ENCODE assay signal across 9 cellular contexts in the genomic region with DNA sequence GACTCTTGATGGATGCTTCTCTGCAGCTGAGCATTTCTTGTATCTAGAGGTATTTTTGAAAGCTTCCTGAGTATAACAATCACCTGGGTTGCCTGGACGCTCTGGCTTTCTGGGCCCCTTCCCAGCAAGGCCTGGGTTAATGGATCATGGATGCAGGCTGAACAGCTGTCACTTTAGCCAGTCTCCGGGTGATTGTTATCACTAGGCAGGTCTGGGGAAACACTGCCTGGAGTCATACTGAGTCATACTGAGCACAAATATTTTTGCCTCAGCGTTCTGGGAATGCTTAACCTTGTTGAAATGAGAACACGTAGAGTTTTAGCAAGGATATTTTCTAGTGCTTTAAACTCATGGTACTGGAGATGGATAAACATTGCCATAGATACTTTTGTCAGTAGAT.
DNase-seq lines count a peak whose midpoint lies in the region; ATAC-seq and TF ChIP-seq lines count a peak whose summit lies in the region.
"Had no signal": no experiment of that assay in that cellular context is flagged by ENCODE, and none has a peak within 500 bp of the region (broad histone marks: within the 10 kb centered on the region; RNA-seq: fewer than 3 reads in every experiment).

No MANE protein-coding gene starts in this region.

- peaks cover 10 to 11% of the 10 kb centered on the region in 2 experiments; a peak in 3 of 4 replicates for H3K4me1 ChIP-seq in SK-N-SH (ENCODE audit: control insufficient read depth in 1 of 2, insufficient read depth in 2 of 2, low read depth in 1 of 2, low read length in 1 of 2)

- peaks cover 10% of the 10 kb centered on the region for H3F3A ChIP-seq in SK-N-SH (replicated peaks; ENCODE audit: insufficient read depth)

- POLR2A ChIA-PET in SK-N-SH (lab: Yijun Ruan, JAX): no interaction called here

- H3K4me2 ChIP-seq in SK-N-SH: peak overlapping the region; percentile 56

- peak; percentile 75 for DNase-seq in HCEC 1CT
- peak; percentile 47 for DNase-seq in SK-N-SH
- DNase-seq in foreskin fibroblast: peak; percentile 62 to 77
- DNase-seq in stromal cell of bone marrow (ENCODE audit: low read depth): peak; percentile 44
- no peak for DNase-seq in GDM1 (lab: John Stamatoyannopoulos, UW)
- no peak for DNase-seq in NCI-H774 (lab: John Stamatoyannopoulos, UW)
- DNase-seq: activated CD4-positive, alpha-beta T cell treated with anti-CD3 and anti-CD28 coated beads for 4 hours had no signal

- TF ChIP-seq CTCF in SK-N-SH (IDR thresholded peaks at IDR 0.05) (no peak), foreskin fibroblast (IDR thresholded peaks at IDR 0.05; ENCODE audit: low read depth, low read length) (no peak)

- H3K79me2 ChIP-seq in SK-N-SH (ENCODE audit: insufficient read depth): no peaks in the 10 kb centered on the region

- no peak for ATAC-seq in GM18520 (IDR thresholded peaks at IDR 0.05; ENCODE audit: unreplicated experiment)

- WGBS in SK-N-SH (ENCODE audit: low lambda C conversion rate): 5% methylated on average over 4 of the region's 4 CpGs

- TF ChIP-seq EP300 in SK-N-SH (IDR thresholded peaks at IDR 0.05; ENCODE audit: borderline replicate concordance in 1 of 2, low read depth in 1 of 2, low read length in 1 of 2): peak; percentile 65 to 66; a peak in 2 of 4 replicates

- no peaks in the 10 kb centered on the region for H3K9me3 ChIP-seq in SK-N-SH

- no peaks in the 10 kb centered on the region for H3K36me3 ChIP-seq in SK-N-SH (replicated peaks in 1 of 2; ENCODE audit: control insufficient read depth in 1 of 2, insufficient read depth in 2 of 2, low read length in 1 of 2)

- peak overlapping the region; percentile 48 for H3K9ac ChIP-seq in SK-N-SH

- no peak for TF ChIP-seq RAD21 in SK-N-SH (IDR thresholded peaks at IDR 0.05; ENCODE audit: low read length)

- peak overlapping the region; percentile 2 to 83; a peak in 3 of 4 replicates for H3K27ac ChIP-seq in SK-N-SH (ENCODE audit: low read depth in 2 of 2, low read length in 1 of 2)
- H3K27ac ChIP-seq: coronary artery had no signal

- no peaks in the 10 kb centered on the region; the same call in 1 of the 2 replicates for H3K27me3 ChIP-seq in SK-N-SH (ENCODE audit: insufficient read depth)

- H3K9me2 ChIP-seq in SK-N-SH: no peaks in the 10 kb centered on the region

- CTCF ChIA-PET in SK-N-SH (lab: Yijun Ruan, JAX): interaction anchor here (1.4 to 4.1 kb wide), 10 partner anchors 9 to 1419 kb away, joined by 3 to 32 read pairs (median 12); no protein-coding TSS in a partner anchor

- H3K4me3 ChIP-seq in SK-N-SH (ENCODE audit: low read depth in 2 of 2, low read length in 1 of 2) (peak overlapping the region in 1 of 2 experiments; percentile 16; a peak in 1 of 4 replicates), foreskin fibroblast (ENCODE audit: low read depth in 1 of 2, low read length in 2 of 2) (no peak overlapping the region)
- H3K4me3 ChIP-seq: coronary artery had no signal

- no peaks in the 10 kb centered on the region for H4K20me1 ChIP-seq in SK-N-SH (ENCODE audit: insufficient read depth)

- H2AFZ ChIP-seq in SK-N-SH (ENCODE audit: low read depth): no peak overlapping the region

TF ChIP-seq in SK-N-SH, 30 proteins besides CTCF, POLR2A, EP300 and RAD21 (continues in another document):
- TF ChIP-seq MXI1 (IDR thresholded peaks at IDR 0.05; ENCODE audit: low read depth, low read length): no peak
- TF ChIP-seq, protein P1, sequence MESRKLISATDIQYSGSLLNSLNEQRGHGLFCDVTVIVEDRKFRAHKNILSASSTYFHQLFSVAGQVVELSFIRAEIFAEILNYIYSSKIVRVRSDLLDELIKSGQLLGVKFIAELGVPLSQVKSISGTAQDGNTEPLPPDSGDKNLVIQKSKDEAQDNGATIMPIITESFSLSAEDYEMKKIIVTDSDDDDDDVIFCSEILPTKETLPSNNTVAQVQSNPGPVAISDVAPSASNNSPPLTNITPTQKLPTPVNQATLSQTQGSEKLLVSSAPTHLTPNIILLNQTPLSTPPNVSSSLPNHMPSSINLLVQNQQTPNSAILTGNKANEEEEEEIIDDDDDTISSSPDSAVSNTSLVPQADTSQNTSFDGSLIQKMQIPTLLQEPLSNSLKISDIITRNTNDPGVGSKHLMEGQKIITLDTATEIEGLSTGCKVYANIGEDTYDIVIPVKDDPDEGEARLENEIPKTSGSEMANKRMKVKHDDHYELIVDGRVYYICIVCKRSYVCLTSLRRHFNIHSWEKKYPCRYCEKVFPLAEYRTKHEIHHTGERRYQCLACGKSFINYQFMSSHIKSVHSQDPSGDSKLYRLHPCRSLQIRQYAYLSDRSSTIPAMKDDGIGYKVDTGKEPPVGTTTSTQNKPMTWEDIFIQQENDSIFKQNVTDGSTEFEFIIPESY (IDR thresholded peaks at IDR 0.05; ENCODE audit: borderline replicate concordance, low read depth): no peak
- TF ChIP-seq YY1 (IDR thresholded peaks at IDR 0.05; ENCODE audit: low read depth): no peak
- no peak for TF ChIP-seq POLR2AphosphoS5 (IDR thresholded peaks at IDR 0.05; ENCODE audit: low read depth, low read length)
- TF ChIP-seq NRF1 (IDR thresholded peaks at IDR 0.05; ENCODE audit: low read depth, low read length): no peak
- TF ChIP-seq, protein P2, sequence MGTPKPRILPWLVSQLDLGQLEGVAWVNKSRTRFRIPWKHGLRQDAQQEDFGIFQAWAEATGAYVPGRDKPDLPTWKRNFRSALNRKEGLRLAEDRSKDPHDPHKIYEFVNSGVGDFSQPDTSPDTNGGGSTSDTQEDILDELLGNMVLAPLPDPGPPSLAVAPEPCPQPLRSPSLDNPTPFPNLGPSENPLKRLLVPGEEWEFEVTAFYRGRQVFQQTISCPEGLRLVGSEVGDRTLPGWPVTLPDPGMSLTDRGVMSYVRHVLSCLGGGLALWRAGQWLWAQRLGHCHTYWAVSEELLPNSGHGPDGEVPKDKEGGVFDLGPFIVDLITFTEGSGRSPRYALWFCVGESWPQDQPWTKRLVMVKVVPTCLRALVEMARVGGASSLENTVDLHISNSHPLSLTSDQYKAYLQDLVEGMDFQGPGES (IDR thresholded peaks at IDR 0.05; ENCODE audit: low read depth, low read length): no peak
- TF ChIP-seq, protein P3, sequence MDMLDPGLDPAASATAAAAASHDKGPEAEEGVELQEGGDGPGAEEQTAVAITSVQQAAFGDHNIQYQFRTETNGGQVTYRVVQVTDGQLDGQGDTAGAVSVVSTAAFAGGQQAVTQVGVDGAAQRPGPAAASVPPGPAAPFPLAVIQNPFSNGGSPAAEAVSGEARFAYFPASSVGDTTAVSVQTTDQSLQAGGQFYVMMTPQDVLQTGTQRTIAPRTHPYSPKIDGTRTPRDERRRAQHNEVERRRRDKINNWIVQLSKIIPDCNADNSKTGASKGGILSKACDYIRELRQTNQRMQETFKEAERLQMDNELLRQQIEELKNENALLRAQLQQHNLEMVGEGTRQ (IDR thresholded peaks at IDR 0.05; ENCODE audit: borderline replicate concordance, low read depth, low read length): no peak
- TF ChIP-seq RFX5 (IDR thresholded peaks at IDR 0.05; ENCODE audit: low read length): no peak
- TF ChIP-seq, protein P4, sequence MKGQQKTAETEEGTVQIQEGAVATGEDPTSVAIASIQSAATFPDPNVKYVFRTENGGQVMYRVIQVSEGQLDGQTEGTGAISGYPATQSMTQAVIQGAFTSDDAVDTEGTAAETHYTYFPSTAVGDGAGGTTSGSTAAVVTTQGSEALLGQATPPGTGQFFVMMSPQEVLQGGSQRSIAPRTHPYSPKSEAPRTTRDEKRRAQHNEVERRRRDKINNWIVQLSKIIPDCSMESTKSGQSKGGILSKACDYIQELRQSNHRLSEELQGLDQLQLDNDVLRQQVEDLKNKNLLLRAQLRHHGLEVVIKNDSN (IDR thresholded peaks at IDR 0.05; ENCODE audit: borderline replicate concordance, low read depth): no peak
- no peak for TF ChIP-seq EZH2phosphoT487 (IDR thresholded peaks at IDR 0.05; ENCODE audit: borderline replicate concordance, low read depth)
- no peak for TF ChIP-seq ELF1 (IDR thresholded peaks at IDR 0.05)
- peak; percentile 84 for TF ChIP-seq GATA2 (CRISPR knock-in tag; IDR thresholded peaks at IDR 0.05)
- no peak for TF ChIP-seq RXRA (IDR thresholded peaks at IDR 0.05; ENCODE audit: borderline replicate concordance, low read depth)
- TF ChIP-seq GABPA (IDR thresholded peaks at IDR 0.05; ENCODE audit: low read depth): no peak
- no peak for TF ChIP-seq TEAD4 (IDR thresholded peaks at IDR 0.05; ENCODE audit: borderline replicate concordance, insufficient read depth)
- TF ChIP-seq SMC3 (IDR thresholded peaks at IDR 0.05; ENCODE audit: low read depth, low read length): no peak
- TF ChIP-seq, protein P5, sequence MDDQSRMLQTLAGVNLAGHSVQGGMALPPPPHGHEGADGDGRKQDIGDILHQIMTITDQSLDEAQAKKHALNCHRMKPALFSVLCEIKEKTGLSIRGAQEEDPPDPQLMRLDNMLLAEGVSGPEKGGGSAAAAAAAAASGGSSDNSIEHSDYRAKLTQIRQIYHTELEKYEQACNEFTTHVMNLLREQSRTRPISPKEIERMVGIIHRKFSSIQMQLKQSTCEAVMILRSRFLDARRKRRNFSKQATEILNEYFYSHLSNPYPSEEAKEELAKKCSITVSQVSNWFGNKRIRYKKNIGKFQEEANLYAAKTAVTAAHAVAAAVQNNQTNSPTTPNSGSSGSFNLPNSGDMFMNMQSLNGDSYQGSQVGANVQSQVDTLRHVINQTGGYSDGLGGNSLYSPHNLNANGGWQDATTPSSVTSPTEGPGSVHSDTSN (IDR thresholded peaks at IDR 0.05): peak; percentile 93
- TF ChIP-seq SIN3A (IDR thresholded peaks at IDR 0.05; ENCODE audit: borderline replicate concordance, low read depth, low read length): no peak
- peak; percentile 84; the same call in 1 of the 2 replicates for TF ChIP-seq FOSL2 (IDR thresholded peaks at IDR 0.05; ENCODE audit: borderline replicate concordance, low read depth)
- TF ChIP-seq NFIC (IDR thresholded peaks at IDR 0.05; ENCODE audit: borderline replicate concordance): peak; percentile 70; the same call in 1 of the 2 replicates
- TF ChIP-seq TAF1 (IDR thresholded peaks at IDR 0.05; ENCODE audit: borderline replicate concordance, low read depth, low read length): no peak
- peak; percentile 87 for TF ChIP-seq TCF12 (IDR thresholded peaks at IDR 0.05)
- TF ChIP-seq JUND (IDR thresholded peaks at IDR 0.05): peak; percentile 81

Comparison
In these comparisons a context has a peak if more than half of its experiments do, and no peak if none do; other contexts are left out.
1. DNase-seq: peak in HCEC 1CT (single experiment), SK-N-SH (single experiment), foreskin fibroblast (2 of 2) and stromal cell of bone marrow (single experiment); none in GDM1 (single experiment) and NCI-H774 (single experiment).